In genomic region chr20:297098-297924, GRCh38 we compare ENCODE assay signal across 1 cellular context.
TF ChIP-seq lines count a peak whose summit lies in the region.

A gene with protein sequence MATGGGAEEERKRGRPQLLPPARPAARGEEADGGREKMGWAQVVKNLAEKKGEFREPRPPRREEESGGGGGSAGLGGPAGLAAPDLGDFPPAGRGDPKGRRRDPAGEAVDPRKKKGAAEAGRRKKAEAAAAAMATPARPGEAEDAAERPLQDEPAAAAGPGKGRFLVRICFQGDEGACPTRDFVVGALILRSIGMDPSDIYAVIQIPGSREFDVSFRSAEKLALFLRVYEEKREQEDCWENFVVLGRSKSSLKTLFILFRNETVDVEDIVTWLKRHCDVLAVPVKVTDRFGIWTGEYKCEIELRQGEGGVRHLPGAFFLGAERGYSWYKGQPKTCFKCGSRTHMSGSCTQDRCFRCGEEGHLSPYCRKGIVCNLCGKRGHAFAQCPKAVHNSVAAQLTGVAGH (plus strand): TSS chr20:297570. CDS start chr20:297587, 17 bp downstream.

TF ChIP-seq in HEK293, 187 proteins besides CTCF, POLR2A, EP300 and RAD21 (continued from another document):
- TF ChIP-seq, protein P1, sequence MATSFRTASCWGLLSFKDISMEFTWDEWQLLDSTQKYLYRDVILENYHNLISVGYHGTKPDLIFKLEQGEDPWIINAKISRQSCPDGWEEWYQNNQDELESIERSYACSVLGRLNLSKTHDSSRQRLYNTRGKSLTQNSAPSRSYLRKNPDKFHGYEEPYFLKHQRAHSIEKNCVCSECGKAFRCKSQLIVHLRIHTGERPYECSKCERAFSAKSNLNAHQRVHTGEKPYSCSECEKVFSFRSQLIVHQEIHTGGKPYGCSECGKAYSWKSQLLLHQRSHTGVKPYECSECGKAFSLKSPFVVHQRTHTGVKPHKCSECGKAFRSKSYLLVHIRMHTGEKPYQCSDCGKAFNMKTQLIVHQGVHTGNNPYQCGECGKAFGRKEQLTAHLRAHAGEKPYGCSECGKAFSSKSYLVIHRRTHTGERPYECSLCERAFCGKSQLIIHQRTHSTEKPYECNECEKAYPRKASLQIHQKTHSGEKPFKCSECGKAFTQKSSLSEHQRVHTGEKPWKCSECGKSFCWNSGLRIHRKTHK (tag by site-specific recombination; IDR thresholded peaks at IDR 0.05), result no peak
- no peak for TF ChIP-seq ZNF701 (tag by site-specific recombination; IDR thresholded peaks at IDR 0.05)
TF ChIP-seq in HEK293: peak in this region for 76.
